ENCODE assay signal across 8 cellular contexts in the genomic region with DNA sequence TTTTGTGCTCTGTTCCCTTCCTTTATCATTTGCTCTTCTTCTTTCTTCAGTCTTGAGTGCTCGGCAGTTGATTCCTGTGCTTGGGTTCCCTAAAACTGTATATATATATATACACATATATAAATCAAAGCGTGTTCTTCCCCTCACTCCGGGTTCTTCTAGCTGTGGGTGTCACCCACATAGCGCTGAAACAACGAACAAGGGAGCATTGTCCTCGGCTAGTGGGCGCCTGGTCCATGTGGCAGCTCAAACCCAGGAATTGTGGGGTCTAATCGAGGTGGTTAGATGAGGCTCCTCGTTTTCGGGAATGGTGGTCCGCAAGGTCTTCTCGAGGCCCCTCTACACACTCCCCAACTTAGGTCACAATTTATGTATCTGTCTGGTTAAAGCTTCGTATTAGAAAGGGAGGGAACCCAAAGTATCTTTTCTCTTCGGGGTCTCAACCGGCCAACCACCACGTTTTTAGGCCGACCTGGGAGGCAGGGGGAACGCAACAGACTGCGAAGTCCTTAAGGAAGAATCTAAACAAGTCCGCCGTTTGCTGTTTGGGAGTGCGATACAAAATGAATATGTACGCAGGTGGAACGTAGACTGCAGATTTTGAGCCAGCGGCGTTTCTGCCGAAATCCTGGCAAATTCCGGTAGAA. TPM values are rescaled to one million over a fixed set of nuclear protein-coding genes. Genes with fewer than 3 reads are reported as not detected.
A peak's percentile ranks its signal among the peaks of the same experiment; 100 is the strongest.
DNase-seq lines count a peak whose midpoint lies in the region; ATAC-seq and TF ChIP-seq lines count a peak whose summit lies in the region.

No MANE protein-coding gene starts in this region.

- peaks cover 13% of the 10 kb centered on the region for H3K36me3 Mint-ChIP-seq in CD8-positive, alpha-beta T cell

- no peaks in the 10 kb centered on the region for H3K27me3 Mint-ChIP-seq in CD8-positive, alpha-beta T cell (ENCODE audit: low read depth)

- no peak for ATAC-seq in CD8-positive, alpha-beta T cell
- ATAC-seq in HG03342 (IDR thresholded peaks at IDR 0.05; ENCODE audit: unreplicated experiment), result peak; percentile 9
- ATAC-seq in GM18858 (IDR thresholded peaks at IDR 0.05; ENCODE audit: unreplicated experiment), result no peak

- H3K27ac Mint-ChIP-seq in CD8-positive, alpha-beta T cell, result peak overlapping the region; percentile 99

- POLR2A ChIA-PET in CD8-positive, alpha-beta T cell (lab: Charles Lee), result interaction anchor here (0.6 to 2.3 kb wide), 14 partner anchors 8 to 181 kb away, joined by 3 to 13 read pairs (median 4); partner anchors contain the start of genes NDUFS2 and TOMM40L

- intact Hi-C loops in CD8-positive, alpha-beta T cell (cut with DNase I, micrococcal nuclease), result loop anchor here (1.0 to 5.0 kb wide), 9 partner anchors 7 to 1249 kb away; partner anchors contain the start of genes NDUFS2 (in 2 of the 2), COPA (in 1 of the 2), NCSTN (in 1 of the 2) and TOMM40L (in 1 of the 2)
- intact Hi-C loops in ascending aorta (cut with DNase I), result loop anchor here (2.0 to 10.0 kb wide), 4 partner anchors 54 to 451 kb away; partner anchors contain the start of genes ATF6, CFAP126 and TOMM40L

- peaks cover 25% of the 10 kb centered on the region for H3K4me1 Mint-ChIP-seq in CD8-positive, alpha-beta T cell (ENCODE audit: low read depth)

- no peak for TF ChIP-seq CTCF in CD8-positive, alpha-beta T cell (IDR thresholded peaks at IDR 0.05)
- TF ChIP-seq CTCF in ascending aorta (IDR thresholded peaks at IDR 0.05) (no peak), kidney epithelial cell (IDR thresholded peaks at IDR 0.05; ENCODE audit: insufficient read depth, low read length, poor library complexity, severe bottlenecking) (no peak)

- no peaks in the 10 kb centered on the region for H3K9me3 Mint-ChIP-seq in CD8-positive, alpha-beta T cell

- peak overlapping the region; percentile 97 for H3K4me3 Mint-ChIP-seq in CD8-positive, alpha-beta T cell

- H3K9ac ChIP-seq in stomach smooth muscle (ENCODE audit: low read length in 2 of 2), result peak overlapping the region; percentile 99 to 100

- CTCF ChIA-PET in CD8-positive, alpha-beta T cell (lab: Charles Lee), result interaction anchor here (0.6 to 3.0 kb wide), 8 partner anchors 8 to 186 kb away, joined by 3 to 26 read pairs (median 5); partner anchors contain the start of gene TOMM40L

- peaks cover 14% of the 10 kb centered on the region for H3K4me1 ChIP-seq in CD8-positive, alpha-beta T cell (ENCODE audit: insufficient read depth, low read length)
- H3K4me1 ChIP-seq in ascending aorta, result peaks cover 0 to 6% of the 10 kb centered on the region in 2 donors
- peaks cover 13% of the 10 kb centered on the region for H3K4me1 ChIP-seq in stomach smooth muscle (ENCODE audit: control insufficient read depth, insufficient read depth, low read length)

- peak overlapping the region; percentile 98 for H3K27ac ChIP-seq in CD8-positive, alpha-beta T cell (ENCODE audit: low read depth, low read length)
- peak overlapping the region; percentile 87 to 95 for H3K27ac ChIP-seq in ascending aorta
- H3K27ac ChIP-seq in stomach smooth muscle (ENCODE audit: low read length), result peak overlapping the region; percentile 93

- no peaks in the 10 kb centered on the region for H3K9me3 ChIP-seq in CD8-positive, alpha-beta T cell (ENCODE audit: low read length)
- H3K9me3 ChIP-seq in ascending aorta, result no peaks in the 10 kb centered on the region
- H3K9me3 ChIP-seq in stomach smooth muscle (ENCODE audit: control insufficient read depth in 2 of 2, low read length in 2 of 2), result no peaks in the 10 kb centered on the region

- no peaks in the 10 kb centered on the region for H3K27me3 ChIP-seq in CD8-positive, alpha-beta T cell (ENCODE audit: insufficient read depth, low read length)
- H3K27me3 ChIP-seq in ascending aorta (no peaks in the 10 kb centered on the region), kidney epithelial cell (ENCODE audit: control insufficient read depth, insufficient read depth, low read length) (no peaks in the 10 kb centered on the region), stomach smooth muscle (ENCODE audit: control insufficient read depth in 1 of 2, insufficient read depth in 2 of 2, low read length in 2 of 2) (peaks cover 0 to 2% of the 10 kb centered on the region in 2 donors)

- no peaks in the 10 kb centered on the region for H3K36me3 ChIP-seq in CD8-positive, alpha-beta T cell (ENCODE audit: insufficient read depth, low read length)
- H3K36me3 ChIP-seq in ascending aorta, result peaks cover 0 to 2% of the 10 kb centered on the region in 2 donors
- no peaks in the 10 kb centered on the region for H3K36me3 ChIP-seq in kidney epithelial cell (ENCODE audit: control insufficient read depth, insufficient read depth, low read length)
- H3K36me3 ChIP-seq in stomach smooth muscle (ENCODE audit: control insufficient read depth in 2 of 2, insufficient read depth in 2 of 2, low read length in 2 of 2), result no peaks in the 10 kb centered on the region

- peak overlapping the region; percentile 90 for H3K4me3 ChIP-seq in CD8-positive, alpha-beta T cell (ENCODE audit: low read depth, low read length)
- H3K4me3 ChIP-seq in ascending aorta (peak overlapping the region; percentile 77 to 81), kidney epithelial cell (ENCODE audit: low read depth, low read length) (peak overlapping the region; percentile 72), stomach smooth muscle (ENCODE audit: low read length in 2 of 2) (peak overlapping the region; percentile 82 to 97)

- no peak for DNase-seq in CD8-positive, alpha-beta T cell
- DNase-seq in ascending aorta (ENCODE audit: low spot score in 2 of 2) (no peak), kidney epithelial cell (ENCODE audit: low read depth) (no peak), iPS-NIHi7 (ENCODE audit: extremely low spot score) (no peak), SHP77 treated with DMSO at 0.1 percent for 48 hours (lab: John Stamatoyannopoulos, UW) (no peak)

RNA-seq across cellular contexts. Expression of gene SDHC, which starts 0.5 kb away (rescaled TPM):
- 10 to 100 TPM; 41.5 to 41.9 TPM for total RNA-seq in CD8-positive, alpha-beta T cell
- total RNA-seq in ascending aorta (23.2 TPM), kidney epithelial cell (42.8 and 47.0 TPM in 2 replicates)

RNA-seq across cellular contexts. Expression of gene MPZ, which starts 3.9 kb away (rescaled TPM):
- total RNA-seq in CD8-positive, alpha-beta T cell, result 1 to 10 TPM; 2.1 to 2.6 TPM
- total RNA-seq in ascending aorta (2.4 TPM), kidney epithelial cell (0.14 and 0.54 TPM in 2 replicates)

RNA-seq across cellular contexts. Expression of gene CFAP126, which starts 54.0 kb away (rescaled TPM):
- not detected for total RNA-seq in CD8-positive, alpha-beta T cell
- total RNA-seq in ascending aorta (not detected), kidney epithelial cell (not detected in 2 replicates)

RNA-seq across cellular contexts. Expression of gene PCP4L1, which starts 55.1 kb away (rescaled TPM):
- total RNA-seq in CD8-positive, alpha-beta T cell, result not detected
- total RNA-seq in ascending aorta (not detected), kidney epithelial cell (not detected in 2 replicates)
